Comparison of ENCODE assay signal across 23 cellular contexts in genomic region chrX:48831909-48832291, GRCh38. TPM values are rescaled to one million over a fixed set of nuclear protein-coding genes. Genes with fewer than 3 reads are reported as not detected.
DNase-seq lines count a peak whose midpoint lies in the region; FAIRE-seq and TF ChIP-seq lines count a peak whose summit lies in the region.
"Had no signal": no experiment of that assay in that cellular context is flagged by ENCODE, and none has a peak within 500 bp of the region (broad histone marks: within the 10 kb centered on the region; RNA-seq: fewer than 3 reads in every experiment).

No MANE protein-coding gene starts in this region.

- no peak overlapping the region for H3K56ac ChIP-seq in H1 (replicated peaks; ENCODE audit: insufficient read length, low read depth, low read length)

- H2AFZ ChIP-seq in H1 (ENCODE audit: low read length) (no peak overlapping the region), osteoblast (ENCODE audit: low read length) (no peak overlapping the region)

- H3K18ac ChIP-seq in H1 (ENCODE audit: extremely low read depth, low read length) = no peak overlapping the region

- CTCF ChIA-PET in H1 (lab: Charles Lee; ENCODE audit: partially characterized antibody) = interaction anchor here (1.3 kb wide), 1 partner anchor 9 kb away, joined by 4 read pairs; no protein-coding TSS in a partner anchor

- H3K27me3 ChIP-seq in HUES6 (ENCODE audit: control insufficient read depth, insufficient read depth, low read length) = peaks cover 94% of the 10 kb centered on the region
- peaks cover 21 to 63% (median 50%) of the 10 kb centered on the region in 4 experiments for H3K27me3 ChIP-seq in H1 (replicated peaks in 1 of 4; ENCODE audit: control insufficient read depth in 3 of 4, extremely low read depth in 1 of 4, insufficient read depth in 3 of 4, low read length in 3 of 4)
- peaks cover 20% of the 10 kb centered on the region for H3K27me3 ChIP-seq in osteoblast (ENCODE audit: insufficient read depth, low read length)
- no peaks in the 10 kb centered on the region for H3K27me3 ChIP-seq in BE2C

- H4K8ac ChIP-seq in H1 (ENCODE audit: extremely low read depth, insufficient read depth, low read length) = no peak overlapping the region

- no peak overlapping the region for H2BK5ac ChIP-seq in H1 (ENCODE audit: low read depth, low read length)

- H3K27ac ChIP-seq in HUES6 (ENCODE audit: low read depth, low read length) (no peak overlapping the region), H1 (ENCODE audit: low read depth, low read length) (no peak overlapping the region), osteoblast (ENCODE audit: low read depth, low read length) (no peak overlapping the region)

- TF ChIP-seq EP300 in H1 (IDR thresholded peaks at IDR 0.05; ENCODE audit: borderline replicate concordance in 1 of 2, low read depth in 2 of 2, low read length in 2 of 2) = no peak

- H3K79me1 ChIP-seq in H1 (ENCODE audit: low read depth, low read length) = no peaks in the 10 kb centered on the region

- H3K23me2 ChIP-seq in H1 (ENCODE audit: low read depth, low read length) = peaks cover 11% of the 10 kb centered on the region; the same call in 1 of the 2 replicates

- peak overlapping the region; percentile 25 for H3K9ac ChIP-seq in HUES6 (ENCODE audit: low read length)
- peak overlapping the region in 1 of 4 experiments; percentile 56; a peak in 1 of 7 replicates for H3K9ac ChIP-seq in H1 (replicated peaks in 1 of 4; ENCODE audit: extremely low read depth in 1 of 4, low read depth in 3 of 4, low read length in 3 of 4)

- POLR2A ChIA-PET in H1 (lab: Charles Lee; ENCODE audit: partially characterized antibody) = interaction anchor here (1.1 to 2.1 kb wide), 3 partner anchors 26 to 66 kb away, joined by 3 to 6 read pairs (median 5); partner anchors contain the start of genes PQBP1 and TIMM17B

- peaks cover 0 to 3% of the 10 kb centered on the region in 2 experiments for H4K20me1 ChIP-seq in H1 (replicated peaks in 1 of 2; ENCODE audit: control insufficient read depth in 1 of 2, insufficient read depth in 2 of 2, low read length in 2 of 2)
- no peaks in the 10 kb centered on the region for H4K20me1 ChIP-seq in osteoblast (ENCODE audit: insufficient read depth, low read length)

- H3K14ac ChIP-seq in H1 (ENCODE audit: insufficient read length) = no peak overlapping the region

- H3K4me2 ChIP-seq in H1 (ENCODE audit: insufficient read depth in 1 of 2, low read depth in 2 of 2, low read length in 2 of 2) = peak overlapping the region; percentile 75 to 85
- no peak overlapping the region for H3K4me2 ChIP-seq in osteoblast (ENCODE audit: insufficient read depth, low read length)

- H3K4me3 ChIP-seq in HUES6 (ENCODE audit: low read depth, low read length) (peak overlapping the region; percentile 56), H1 (ENCODE audit: extremely low read depth in 1 of 4, insufficient read depth in 2 of 4, low read depth in 3 of 4, low read length in 4 of 4) (peak overlapping the region; percentile 37 to 62 (median 42)), osteoblast (ENCODE audit: insufficient read depth, low read length) (no peak overlapping the region), BE2C (ENCODE audit: low read depth, low read length) (no peak overlapping the region)

- 0% methylated on average over 5 of the region's 57 CpGs; no CpG with 5 or more reads in 1 of the 2 experiments for WGBS in H1 (ENCODE audit: extremely low coverage in 1 of 2, insufficient coverage in 1 of 2, insufficient read length in 1 of 2, insufficient replicate concordance in 2 of 2, low coverage in 1 of 2, low lambda C conversion rate in 2 of 2, missing lambda C conversion rate in 1 of 2), 2 experiments

- no peak overlapping the region for H2BK15ac ChIP-seq in H1 (ENCODE audit: low read length)

- H4K91ac ChIP-seq in H1 (replicated peaks; ENCODE audit: insufficient read length, low read length) = no peak overlapping the region

- no peak overlapping the region for H4K5ac ChIP-seq in H1 (ENCODE audit: insufficient read length, low read depth, low read length)

- no peak overlapping the region for H2BK20ac ChIP-seq in H1 (ENCODE audit: low read length)

- H3K4me1 ChIP-seq in HUES6 (ENCODE audit: control insufficient read depth, insufficient read depth, low read length) (peaks cover 12% of the 10 kb centered on the region; the same call in 1 of the 2 replicates), H1 (replicated peaks in 1 of 4; ENCODE audit: control insufficient read depth in 3 of 4, insufficient read depth in 4 of 4, low read length in 3 of 4) (peaks cover 0 to 8% (median 4%) of the 10 kb centered on the region in 4 experiments; a peak in 5 of 7 replicates), osteoblast (ENCODE audit: insufficient read depth, low read length) (no peaks in the 10 kb centered on the region), BE2C (no peaks in the 10 kb centered on the region)

- H2BK120ac ChIP-seq in H1 (replicated peaks; ENCODE audit: low read depth, low read length) = no peak overlapping the region

- TF ChIP-seq RAD21 in H1 (IDR thresholded peaks at IDR 0.05 in 1 of 2, conservative IDR thresholded peaks at IDR 0.05 in 1 of 2; ENCODE audit: low read depth in 2 of 2, low read length in 2 of 2) = no peak

- no peak overlapping the region for H3K4ac ChIP-seq in H1 (replicated peaks; ENCODE audit: insufficient read length, low read depth, low read length)

- H3K9me3 ChIP-seq in HUES6 (ENCODE audit: control insufficient read depth, insufficient read depth, low read depth, low read length) (peaks cover 13% of the 10 kb centered on the region; the same call in 1 of the 2 replicates), H1 (ENCODE audit: insufficient read depth in 2 of 2, low read depth in 1 of 2, low read length in 1 of 2) (no peaks in the 10 kb centered on the region), osteoblast (ENCODE audit: low read depth, low read length) (no peaks in the 10 kb centered on the region), BE2C (no peaks in the 10 kb centered on the region)

- FAIRE-seq in H1 (lab: Jason Lieb, UNC) = no peak
- FAIRE-seq: frontal cortex had no signal

- no peak for TF ChIP-seq POLR2A in H1 (IDR thresholded peaks at IDR 0.05; ENCODE audit: control extremely low read depth in 1 of 2, low read depth in 2 of 2, low read length in 2 of 2)

- H3K79me2 ChIP-seq in H1 (ENCODE audit: control insufficient read depth in 1 of 2, insufficient read depth in 2 of 2, low read length in 2 of 2) = no peaks in the 10 kb centered on the region
- no peaks in the 10 kb centered on the region for H3K79me2 ChIP-seq in osteoblast (ENCODE audit: insufficient read depth, low read length)

- H3K36me3 ChIP-seq in HUES6 (ENCODE audit: control insufficient read depth, insufficient read depth, low read length) = no peaks in the 10 kb centered on the region
- H3K36me3 ChIP-seq in H1 (ENCODE audit: control insufficient read depth in 2 of 4, insufficient read depth in 4 of 4, low read length in 3 of 4) = no peaks in the 10 kb centered on the region
- H3K36me3 ChIP-seq in osteoblast (ENCODE audit: insufficient read depth, low read length) = no peaks in the 10 kb centered on the region
- no peaks in the 10 kb centered on the region for H3K36me3 ChIP-seq in BE2C

- no peak for TF ChIP-seq CTCF in H1 (IDR thresholded peaks at IDR 0.05; ENCODE audit: control extremely low read depth in 1 of 3, insufficient read depth in 1 of 3, low read depth in 1 of 3, low read length in 3 of 3)
- no peak for TF ChIP-seq CTCF in osteoblast (IDR thresholded peaks at IDR 0.05; ENCODE audit: extremely low read depth, low read depth, low read length)
- no peak for TF ChIP-seq CTCF in BE2C (IDR thresholded peaks at IDR 0.05; ENCODE audit: low read depth, low read length)

- no peak overlapping the region for H2AK5ac ChIP-seq in H1 (ENCODE audit: low read depth, low read length)

- H3K23ac ChIP-seq in H1 (ENCODE audit: insufficient read length) = no peak overlapping the region

- no peak overlapping the region for H2BK12ac ChIP-seq in H1 (ENCODE audit: low read depth, low read length)

- DNase-seq in H1 (ENCODE audit: low read depth in 1 of 2, low spot score in 2 of 2) = peak in 1 of 2 experiments; percentile 59
- peak; percentile 43 for DNase-seq in iPS-NIHi7 (ENCODE audit: extremely low spot score)
- DNase-seq in osteoblast (ENCODE audit: insufficient read length, low spot score, missing footprints) = peak; percentile 71
- no peak for DNase-seq in BE2C
- DNase-seq in A172 (ENCODE audit: low spot score) = no peak
- no peak for DNase-seq in NK-92 (lab: John Stamatoyannopoulos, UW; ENCODE audit: unreplicated experiment)
- DNase-seq: CD4-positive, alpha-beta memory T cell; cerebellar nuclear complex; DMS153; effector CD4-positive, alpha-beta T cell; GF-D8; left ventricle myocardium superior; NCI-H187 treated with DMSO at 0.1 percent for 48 hours; NCI-H748 treated with DMSO at 0.1 percent for 48 hours; nucleus accumbens; SHP77; stimulated activated CD4-positive, alpha-beta T cell treated with anti-CD3 and anti-CD28 coated beads, Interleukin-4, amount 100 ng/mL, for 24 hours; stimulated activated naive CD4-positive, alpha-beta T cell treated with Interleukin-2 at 50 U/mL for 16 hours had no signal

RNA-seq across cellular contexts. Expression of gene PCSK1N, which starts 3.5 kb away (rescaled TPM):
- 4.5 TPM in 2 replicates for total RNA-seq in H1 (2021; fragmentation: NEBNext Ultra II Directional; extraction: Animal tissue kit (Norgen Biotek cat#: 25700))
- polyA plus RNA-seq in H1 (2011; rRNA removed) = 3.6 and 7.0 TPM in 2 replicates
- 2.4 TPM for polyA plus RNA-seq in H1 (2011; cell fraction: cytosol; rRNA removed)
- polyA plus RNA-seq in H1 (2011; cell fraction: nucleus; rRNA removed) = 3.7 TPM
- 2.0 to 5.7 TPM (median 4.6 TPM) in 4 replicates for polyA plus RNA-seq in H1 (2012, experiment 1 of 2)
- polyA plus RNA-seq in H1 (2012, experiment 2 of 2) = 3.3 TPM
- polyA plus RNA-seq in H1 (2013, experiment 1 of 2) = 7.9 TPM
- polyA plus RNA-seq in H1 (2013, experiment 2 of 2) = 7.3 TPM
- polyA minus RNA-seq in H1 (2011; rRNA and poly(A)+ RNA removed) = not detected in 2 replicates
- polyA minus RNA-seq in H1 (2011; cell fraction: cytosol; rRNA and poly(A)+ RNA removed) = 1.1 TPM
- polyA minus RNA-seq in H1 (2011; cell fraction: nucleus; rRNA and poly(A)+ RNA removed) = 2.3 TPM
- total RNA-seq in osteoblast = not detected in 2 replicates
- polyA plus RNA-seq in BE2C (2012; ENCODE audit: insufficient read depth, insufficient read length, low read depth) = 207 TPM
- total RNA-seq in A172 (2014; rRNA removed; shearing (Covaris generic)) = 15.3 and 16.5 TPM in 2 replicates
- total RNA-seq: HT1080 had no signal

RNA-seq across cellular contexts. Expression of gene ERAS, which starts 5.6 kb away (rescaled TPM):
- total RNA-seq in H1 (2021; fragmentation: NEBNext Ultra II Directional; extraction: Animal tissue kit (Norgen Biotek cat#: 25700)) = not detected in 2 replicates
- polyA plus RNA-seq in H1 (2011; rRNA removed) = 0.70 and 0.99 TPM in 2 replicates
- 0.66 TPM for polyA plus RNA-seq in H1 (2011; cell fraction: cytosol; rRNA removed)
- polyA plus RNA-seq in H1 (2011; cell fraction: nucleus; rRNA removed) = 1.0 TPM
- 0.29 to 0.82 TPM (median 0.43 TPM) in 3 of 4 replicates, not detected in the other for polyA plus RNA-seq in H1 (2012, experiment 1 of 2)
- 0.28 TPM for polyA plus RNA-seq in H1 (2012, experiment 2 of 2)
- polyA plus RNA-seq in H1 (2013, experiment 1 of 2) = 0.08 TPM
- polyA plus RNA-seq in H1 (2013, experiment 2 of 2) = not detected
- not detected in 2 replicates for polyA minus RNA-seq in H1 (2011; rRNA and poly(A)+ RNA removed)
- polyA minus RNA-seq in H1 (2011; cell fraction: cytosol; rRNA and poly(A)+ RNA removed) = not detected
- polyA minus RNA-seq in H1 (2011; cell fraction: nucleus; rRNA and poly(A)+ RNA removed) = not detected
- not detected in 2 replicates for total RNA-seq in osteoblast
- polyA plus RNA-seq in BE2C (2012; ENCODE audit: insufficient read depth, insufficient read length, low read depth) = not detected
- total RNA-seq in A172 (2014; rRNA removed; shearing (Covaris generic)) = not detected in 2 replicates
- total RNA-seq: activated T-helper 1 cell treated with anti-CD3 and anti-CD28 coated beads, Interleukin-12 subunit alpha, Interleukin-12 subunit beta, Interleukin-2, Interleukin-4 antibody, amounts not matched to agents 30 ng/mL and 10 ng/mL and 1 ng/mL, durations not matched to agents 14 hours and 24 hours and 36 hours; CD4-positive, alpha-beta memory T cell; esophagus mucosa; frontal cortex; HT1080; left ventricle myocardium superior had no signal
- polyA plus RNA-seq: CD4-positive, alpha-beta memory T cell had no signal

RNA-seq across cellular contexts. Expression of gene HDAC6, which starts 30.0 kb away (rescaled TPM):
- total RNA-seq in H1 (2021; fragmentation: NEBNext Ultra II Directional; extraction: Animal tissue kit (Norgen Biotek cat#: 25700)) = 46.4 and 51.8 TPM in 2 replicates
- polyA plus RNA-seq in H1 (2011; rRNA removed) = 34.0 and 36.4 TPM in 2 replicates
- 41.0 TPM for polyA plus RNA-seq in H1 (2011; cell fraction: cytosol; rRNA removed)
- 211 TPM for polyA plus RNA-seq in H1 (2011; cell fraction: nucleus; rRNA removed)
- 43.0 to 48.8 TPM (median 45.9 TPM) in 4 replicates for polyA plus RNA-seq in H1 (2012, experiment 1 of 2)
- polyA plus RNA-seq in H1 (2012, experiment 2 of 2) = 25.1 TPM
- polyA plus RNA-seq in H1 (2013, experiment 1 of 2) = 43.2 TPM
- 44.2 TPM for polyA plus RNA-seq in H1 (2013, experiment 2 of 2)
- polyA minus RNA-seq in H1 (2011; rRNA and poly(A)+ RNA removed) = 38.6 and 41.8 TPM in 2 replicates
- 27.8 TPM for polyA minus RNA-seq in H1 (2011; cell fraction: cytosol; rRNA and poly(A)+ RNA removed)
- 54.1 TPM for polyA minus RNA-seq in H1 (2011; cell fraction: nucleus; rRNA and poly(A)+ RNA removed)
- total RNA-seq in osteoblast = 30.1 and 30.4 TPM in 2 replicates
- 78.8 TPM for polyA plus RNA-seq in BE2C (2012; ENCODE audit: insufficient read depth, insufficient read length, low read depth)
- total RNA-seq in A172 (2014; rRNA removed; shearing (Covaris generic)) = 38.8 and 41.5 TPM in 2 replicates

RNA-seq across cellular contexts. Expression of gene GATA1, which starts 45.5 kb away (rescaled TPM):
- total RNA-seq in H1 (2021; fragmentation: NEBNext Ultra II Directional; extraction: Animal tissue kit (Norgen Biotek cat#: 25700)) = not detected in 2 replicates
- polyA plus RNA-seq in H1 (2011; rRNA removed) = 0.05 TPM in 2 replicates
- 0.06 TPM for polyA plus RNA-seq in H1 (2011; cell fraction: cytosol; rRNA removed)
- polyA plus RNA-seq in H1 (2011; cell fraction: nucleus; rRNA removed) = not detected
- polyA plus RNA-seq in H1 (2012, experiment 1 of 2) = not detected in 4 replicates
- not detected for polyA plus RNA-seq in H1 (2012, experiment 2 of 2)
- not detected for polyA plus RNA-seq in H1 (2013, experiment 1 of 2)
- polyA plus RNA-seq in H1 (2013, experiment 2 of 2) = not detected
- polyA minus RNA-seq in H1 (2011; rRNA and poly(A)+ RNA removed) = not detected in 2 replicates
- not detected for polyA minus RNA-seq in H1 (2011; cell fraction: cytosol; rRNA and poly(A)+ RNA removed)
- not detected for polyA minus RNA-seq in H1 (2011; cell fraction: nucleus; rRNA and poly(A)+ RNA removed)
- total RNA-seq in osteoblast = not detected in 2 replicates
- not detected for polyA plus RNA-seq in BE2C (2012; ENCODE audit: insufficient read depth, insufficient read length, low read depth)
- not detected in 2 replicates for total RNA-seq in A172 (2014; rRNA removed; shearing (Covaris generic))
- total RNA-seq: activated T-helper 1 cell treated with anti-CD3 and anti-CD28 coated beads, Interleukin-12 subunit alpha, Interleukin-12 subunit beta, Interleukin-2, Interleukin-4 antibody, amounts not matched to agents 30 ng/mL and 10 ng/mL and 1 ng/mL, durations not matched to agents 14 hours and 24 hours and 36 hours; CD4-positive, alpha-beta memory T cell; esophagus mucosa; HT1080; left ventricle myocardium superior had no signal
- polyA plus RNA-seq: CD4-positive, alpha-beta memory T cell had no signal

Comparison
In these comparisons a context has a peak if more than half of its experiments do, and no peak if none do; other contexts are left out.
1. H3K4me3 ChIP-seq: peak in HUES6 (single experiment) and H1 (4 of 4); none in osteoblast (single experiment) and BE2C (single experiment).
2. DNase-seq: peak in iPS-NIHi7 (single experiment) and osteoblast (single experiment); none in BE2C (single experiment), A172 (single experiment) and NK-92 (single experiment).